25 cellular contexts compared by ENCODE assay signal in genomic region chr2:220293966-220294365, GRCh38.
DNase-seq lines count a peak whose midpoint lies in the region; ATAC-seq, FAIRE-seq and TF ChIP-seq lines count a peak whose summit lies in the region.
"Had no signal": no experiment of that assay in that cellular context is flagged by ENCODE, and none has a peak within 500 bp of the region (broad histone marks: within the 10 kb centered on the region; RNA-seq: fewer than 3 reads in every experiment).

No MANE protein-coding gene starts in this region.

- no peaks in the 10 kb centered on the region for H3F3A ChIP-seq in PC-3 (ENCODE audit: low read length, unreplicated experiment)

- no peak overlapping the region for H3K4me2 ChIP-seq in PC-3 (ENCODE audit: low read length)
- no peak overlapping the region for H3K4me2 ChIP-seq in mammary epithelial cell (ENCODE audit: insufficient read depth, low read depth, low read length)
- H3K4me2 ChIP-seq: A549 had no signal

- ATAC-seq in PC-3 (peak; percentile 48), heart right ventricle (no peak)
- ATAC-seq: A549 had no signal

- H3K4me3 ChIP-seq in PC-3 (ENCODE audit: low read length) (no peak overlapping the region), mammary epithelial cell (replicated peaks in 1 of 3; ENCODE audit: insufficient read depth in 1 of 3, low read depth in 2 of 3, low read length in 3 of 3) (no peak overlapping the region), fibroblast of mammary gland (ENCODE audit: control insufficient read depth, low read depth, low read length) (no peak overlapping the region), heart right ventricle (no peak overlapping the region), left ventricle myocardium inferior (no peak overlapping the region)
- H3K4me3 ChIP-seq: A549, HAP-1 had no signal

- dilution Hi-C loops in mammary epithelial cell (cut with HindIII; ENCODE audit: low sequenced_read_pairs) = no loop called here

- H3K9me3 ChIP-seq in PC-3 (ENCODE audit: low read length) = 0 out of 2 replicates have a peak, but pooled peaks cover 9% of the 10 kb centered on the region
- peaks cover 3% of the 10 kb centered on the region for H3K9me3 ChIP-seq in mammary epithelial cell (replicated peaks; ENCODE audit: insufficient read depth, low read length)
- H3K9me3 ChIP-seq in heart right ventricle = peaks cover 0 to 12% (median 4%) of the 10 kb centered on the region in 11 donors
- peaks cover 13% of the 10 kb centered on the region for H3K9me3 ChIP-seq in left ventricle myocardium inferior (replicated peaks)
- H3K9me3 ChIP-seq: HAP-1 had no signal

- BruUV-seq in PC-3 (replicated peaks; lab: Mats Ljungman, UMichigan) (no TSS peak), mammary epithelial cell (replicated peaks; lab: Mats Ljungman, UMichigan) (no TSS peak)

- H3K36me3 ChIP-seq in PC-3 (ENCODE audit: low read depth, low read length) = no peaks in the 10 kb centered on the region
- no peaks in the 10 kb centered on the region for H3K36me3 ChIP-seq in mammary epithelial cell (ENCODE audit: insufficient read depth, low read length)
- no peaks in the 10 kb centered on the region for H3K36me3 ChIP-seq in heart right ventricle
- no peaks in the 10 kb centered on the region for H3K36me3 ChIP-seq in left ventricle myocardium inferior
- H3K36me3 ChIP-seq: HAP-1 had no signal

- H3K27ac ChIP-seq in PC-3 (ENCODE audit: low read length) (no peak overlapping the region), mammary epithelial cell (ENCODE audit: insufficient read depth, low read depth, low read length) (no peak overlapping the region), heart right ventricle (no peak overlapping the region), left ventricle myocardium inferior (replicated peaks) (no peak overlapping the region)
- H3K27ac ChIP-seq: A549 had no signal

- CTCF ChIA-PET in PC-3 (lab: Charles Lee) = no interaction called here
- CTCF ChIA-PET in mammary epithelial cell (lab: Charles Lee; ENCODE audit: low non-redundant PET) = no interaction called here

- H3K9ac ChIP-seq in PC-3 (ENCODE audit: low read length) = no peak overlapping the region
- H3K9ac ChIP-seq in mammary epithelial cell (ENCODE audit: insufficient read depth, low read length) = no peak overlapping the region

- POLR2A ChIA-PET in PC-3 (lab: Charles Lee; ENCODE audit: unreplicated experiment) = no interaction called here

- H3K79me2 ChIP-seq in PC-3 (ENCODE audit: low read length) = no peaks in the 10 kb centered on the region
- H3K79me2 ChIP-seq in mammary epithelial cell (ENCODE audit: insufficient read depth, low read length) = no peaks in the 10 kb centered on the region

- DNase-seq in HTR-8/SVneo (ENCODE audit: insufficient read length, low spot score) (no peak), PC-3 (peak; percentile 68), mammary epithelial cell (peak; percentile 21), fibroblast of mammary gland (ENCODE audit: low read depth) (peak; percentile 40), heart right ventricle (no peak), posterior vena cava (ENCODE audit: low spot score) (no peak), NCI-H1105 treated with DMSO at 0.1 percent for 48 hours (lab: John Stamatoyannopoulos, UW) (no peak), left ventricle myocardium inferior (no peak)
- DNase-seq: 8988T; ACHN; AML-193; C1 segment of cervical spinal cord; Calu3; CD4-positive, alpha-beta memory T cell; COR-L47; DMS53; DMS79 treated with DMSO at 0.1 percent for 48 hours; GF-D8; GOT3; HFFc6 had no signal

- H3K27me3 ChIP-seq in PC-3 (ENCODE audit: low read length) (no peaks in the 10 kb centered on the region), mammary epithelial cell (ENCODE audit: insufficient read depth, low read length) (no peaks in the 10 kb centered on the region), heart right ventricle (no peaks in the 10 kb centered on the region), left ventricle myocardium inferior (ENCODE audit: low read depth) (no peaks in the 10 kb centered on the region)

- H2AFZ ChIP-seq in PC-3 (ENCODE audit: low read length) = no peak overlapping the region
- no peak overlapping the region for H2AFZ ChIP-seq in mammary epithelial cell (ENCODE audit: low read depth, low read length)

- H3K4me1 ChIP-seq in PC-3 (ENCODE audit: insufficient read depth, low read length) = peaks cover 12% of the 10 kb centered on the region
- H3K4me1 ChIP-seq in mammary epithelial cell (ENCODE audit: insufficient read depth, low read length) = peaks cover 6% of the 10 kb centered on the region
- H3K4me1 ChIP-seq in heart right ventricle = no peaks in the 10 kb centered on the region
- no peaks in the 10 kb centered on the region for H3K4me1 ChIP-seq in left ventricle myocardium inferior
- H3K4me1 ChIP-seq: A549, HAP-1 had no signal

- no peaks in the 10 kb centered on the region for H4K20me1 ChIP-seq in PC-3 (ENCODE audit: low read length)
- H4K20me1 ChIP-seq in mammary epithelial cell (ENCODE audit: insufficient read depth, low read length) = no peaks in the 10 kb centered on the region

- 80% methylated on average over 1 of the region's 1 CpG for WGBS in mammary epithelial cell (ENCODE audit: low coverage, missing lambda C conversion rate)
- 93 to 100% methylated on average over 1 of the region's 1 CpG for WGBS in heart right ventricle, 2 donors

- TF ChIP-seq CTCF in PC-3 (conservative IDR thresholded peaks at IDR 0.05; ENCODE audit: low read depth, low read length) (no peak), mammary epithelial cell (conservative IDR thresholded peaks at IDR 0.05 in 1 of 2, IDR thresholded peaks at IDR 0.05 in 1 of 2; ENCODE audit: extremely low read depth in 1 of 2, insufficient read depth in 1 of 2, low read depth in 1 of 2, low read length in 2 of 2) (no peak), fibroblast of mammary gland (conservative IDR thresholded peaks at IDR 0.05; ENCODE audit: control insufficient read depth, insufficient read depth, low read depth, low read length) (no peak), heart right ventricle (IDR thresholded peaks at IDR 0.05) (no peak), left ventricle myocardium inferior (IDR thresholded peaks at IDR 0.05; ENCODE audit: borderline replicate concordance) (no peak)

- in situ Hi-C loops in mammary epithelial cell (cut with MboI; ENCODE audit: low sequenced_read_pairs in 2 of 2) = no loop called here

- FAIRE-seq in HTR-8/SVneo (lab: Jason Lieb, UNC) = peak; percentile 28
- FAIRE-seq: A549, GM12891, GM18507, H54 had no signal

- H3K9me2 ChIP-seq in PC-3 (replicated peaks; ENCODE audit: low read length) = no peaks in the 10 kb centered on the region

- intact Hi-C loops in PC-3 (cut with micrococcal nuclease) (no loop called here), mammary epithelial cell (cut with micrococcal nuclease) (loop anchor here (10.0 kb wide), 1 partner anchor 391 kb away; no protein-coding TSS in a partner anchor), heart right ventricle (cut with DNase I) (no loop called here), posterior vena cava (cut with DNase I) (no loop called here), left ventricle myocardium inferior (cut with micrococcal nuclease) (no loop called here)

Comparison
In these comparisons a context has a peak if more than half of its experiments do, and no peak if none do; other contexts are left out.
1. DNase-seq: peak in PC-3 (single experiment), mammary epithelial cell (single experiment) and fibroblast of mammary gland (single experiment); none in HTR-8/SVneo (single experiment), heart right ventricle (0 of 2), posterior vena cava (single experiment), NCI-H1105 treated with DMSO at 0.1 percent for 48 hours (single experiment) and left ventricle myocardium inferior (single experiment).